In genomic region chr10:85655394-85655793, GRCh38 we compare ENCODE assay signal across 24 cellular contexts.
"Had no signal": no experiment of that assay in that cellular context is flagged by ENCODE, and none has a peak within 500 bp of the region (broad histone marks: within the 10 kb centered on the region; RNA-seq: fewer than 3 reads in every experiment).

No MANE protein-coding gene starts in this region.

- DNase-seq: activated CD4-positive, alpha-beta T cell treated with anti-CD3 and anti-CD28 coated beads for 48 hours; activated CD4-positive, alpha-beta T cell treated with anti-CD3 and anti-CD28 coated beads, Interleukin-2, amount 50 U/mL, for 48 hours; activated CD8-positive, alpha-beta memory T cell treated with anti-CD3 and anti-CD28 coated beads for 24 hours; activated effector memory CD4-positive, alpha-beta T cell treated with Interleukin-2 at 50 U/mL for 16 hours; activated naive CD4-positive, alpha-beta T cell treated with anti-CD3 and anti-CD28 coated beads for 36 hours; activated naive CD8-positive, alpha-beta T cell treated with anti-CD3 and anti-CD28 coated beads for 36 hours; adrenal gland; aorta; colonic mucosa; effector memory CD8-positive, alpha-beta T cell; erythroblast; hippocampal formation; mucosa of descending colon; right cardiac atrium; stimulated activated CD4-positive, alpha-beta T cell treated with anti-CD3 and anti-CD28 coated beads, Interleukin-4, amount 100 ng/mL, for 24 hours; T-helper 17 cell; T1000; transverse colon; WERI-Rb-1 had no signal

- H3K9me3 ChIP-seq: adrenal gland, colonic mucosa, gastroesophageal sphincter, mucosa of descending colon, transverse colon had no signal

- H3K4me3 ChIP-seq: adrenal gland, colonic mucosa, gastroesophageal sphincter, mucosa of descending colon, transverse colon had no signal

- H3K27me3 ChIP-seq: adrenal gland, colonic mucosa, gastroesophageal sphincter, transverse colon had no signal

- H3K36me3 ChIP-seq: adrenal gland, colonic mucosa, gastroesophageal sphincter, transverse colon, WERI-Rb-1 had no signal

- H3K27ac ChIP-seq: adrenal gland, colonic mucosa, gastroesophageal sphincter, transverse colon, WERI-Rb-1 had no signal

- H3K4me1 ChIP-seq: adrenal gland, colonic mucosa, gastroesophageal sphincter, transverse colon had no signal

- ATAC-seq: activated CD4-positive, CD25-positive, alpha-beta regulatory T cell treated with anti-CD3 and anti-CD28 coated beads, Interleukin-2, amount 50 U/mL, for 24 hours; effector memory CD8-positive, alpha-beta T cell; gastroesophageal sphincter; left lobe of liver; mucosa of descending colon; natural killer cell treated with Interleukin-12 subunit alpha and Interleukin-12 subunit beta and Interleukin-15 and Interleukin-18, amount 100 ng/mL, for 72 hours; right cardiac atrium; stimulated activated effector memory CD8-positive, alpha-beta T cell treated with anti-CD3 and anti-CD28 coated beads, Interleukin-12 subunit alpha, Interleukin-12 subunit beta, amount 100 ng/mL, for 72 hours; T-helper 17 cell had no signal
